Comparison of ENCODE assay signal across 31 cellular contexts in genomic region chr2:200330351-200331120, GRCh38. TPM values are rescaled to one million over a fixed set of nuclear protein-coding genes. Genes with fewer than 3 reads are reported as not detected.
DNase-seq lines count a peak whose midpoint lies in the region; ATAC-seq, FAIRE-seq and TF ChIP-seq lines count a peak whose summit lies in the region.
"Had no signal": no experiment of that assay in that cellular context is flagged by ENCODE, and none has a peak within 500 bp of the region (broad histone marks: within the 10 kb centered on the region; RNA-seq: fewer than 3 reads in every experiment).

No MANE protein-coding gene starts in this region.

- H3K4me1 ChIP-seq in BLaER1 (peaks cover 11% of the 10 kb centered on the region; the same call in 1 of the 2 replicates), GM23248 (ENCODE audit: insufficient read depth) (peaks cover 15% of the 10 kb centered on the region), astrocyte (ENCODE audit: insufficient read depth, low read length) (no peaks in the 10 kb centered on the region), keratinocyte (ENCODE audit: control insufficient read depth, extremely low read depth, insufficient read depth, low read length) (peaks cover 2% of the 10 kb centered on the region)
- H3K4me1 ChIP-seq: foreskin keratinocyte, uterus had no signal

- H4K20me1 ChIP-seq in BLaER1 (no peaks in the 10 kb centered on the region), GM23248 (ENCODE audit: insufficient read depth) (no peaks in the 10 kb centered on the region; the same call in 1 of the 2 replicates), astrocyte (ENCODE audit: insufficient read depth, low read length) (peaks cover 29% of the 10 kb centered on the region), keratinocyte (ENCODE audit: control insufficient read depth, extremely low read depth, insufficient read depth, low read length) (peaks cover 2% of the 10 kb centered on the region)

- no peak overlapping the region for H3K9ac ChIP-seq in BLaER1
- no peak overlapping the region for H3K9ac ChIP-seq in GM23248
- no peak overlapping the region for H3K9ac ChIP-seq in astrocyte (ENCODE audit: low read length)
- H3K9ac ChIP-seq in keratinocyte (ENCODE audit: control insufficient read depth, extremely low read depth, insufficient read depth, low read length), result no peak overlapping the region
- H3K9ac ChIP-seq: parathyroid adenoma had no signal

- no peak overlapping the region for H3K4me3 ChIP-seq in BLaER1
- no peak overlapping the region for H3K4me3 ChIP-seq in GM23248
- no peak overlapping the region for H3K4me3 ChIP-seq in astrocyte (ENCODE audit: insufficient read depth, low read depth, low read length)
- H3K4me3 ChIP-seq in keratinocyte (ENCODE audit: control insufficient read depth in 2 of 3, extremely low read depth in 1 of 3, insufficient read depth in 2 of 3, low read depth in 1 of 3, low read length in 3 of 3), result no peak overlapping the region
- H3K4me3 ChIP-seq: esophagus muscularis mucosa, heart left ventricle, lung, uterus had no signal

- peaks cover 13% of the 10 kb centered on the region for H3K36me3 Mint-ChIP-seq in astrocyte (ENCODE audit: low read depth, unreplicated experiment)
- H3K36me3 Mint-ChIP-seq: CD8-positive, alpha-beta T cell had no signal

- H3K9me1 ChIP-seq in keratinocyte (ENCODE audit: control insufficient read depth, extremely low read depth, insufficient read depth, low read length), result peaks cover 2% of the 10 kb centered on the region

- H3K4me2 ChIP-seq in BLaER1 (peak overlapping the region; percentile 5; the same call in 1 of the 2 replicates), GM23248 (ENCODE audit: unreplicated experiment) (peak overlapping the region; percentile 60), astrocyte (ENCODE audit: low read length) (no peak overlapping the region), keratinocyte (ENCODE audit: control insufficient read depth, extremely low read depth, insufficient read depth, low read depth, low read length) (no peak overlapping the region)

- peaks cover 8% of the 10 kb centered on the region; the same call in 1 of the 2 replicates for H3F3A ChIP-seq in GM23248 (ENCODE audit: insufficient read depth)

- DNase-seq in GM23248, result no peak
- DNase-seq in astrocyte (ENCODE audit: low read depth), result no peak
- no peak for DNase-seq in keratinocyte (ENCODE audit: low read depth, low spot score)
- no peak for DNase-seq in ecto neural progenitor cell (ENCODE audit: low spot score)
- DNase-seq in activated naive CD4-positive, alpha-beta T cell treated with Interleukin-2 at 50 U/mL for 16 hours, result no peak
- DNase-seq in NCI-H1694 treated with DMSO at 0.1 percent for 48 hours (lab: John Stamatoyannopoulos, UW), result no peak
- DNase-seq: activated CD4-positive, alpha-beta T cell treated with anti-CD3 and anti-CD28 coated beads, Interleukin-2, amount 10 ng/mL, durations not matched to agents 7 days and 5 days; activated CD8-positive, alpha-beta memory T cell treated with anti-CD3 and anti-CD28 coated beads, Interleukin-2, amount 10 ng/mL, durations not matched to agents 7 days and 5 days; activated naive CD4-positive, alpha-beta T cell treated with anti-CD3 and anti-CD28 coated beads for 36 hours; activated T-cell treated with anti-CD3 and anti-CD28 coated beads, Interleukin-2, amount 50 U/mL, for 48 hours; AML-193; CD8-positive, alpha-beta T cell; cortex of kidney; endodermal cell; foreskin keratinocyte; Kasumi-1; MV-4-11; NCI-H1436 treated with DMSO at 0.1 percent for 48 hours; NCI-H510A; NK-92 treated with Interleukin-12 subunit alpha and Interleukin-12 subunit beta, amount 100 ng/mL, for 24 hours; SIG-M5; stimulated activated naive CD4-positive, alpha-beta T cell treated with Interleukin-2 at 50 U/mL for 16 hours; uterus had no signal

- no peak for TF ChIP-seq CTCF in astrocyte (IDR thresholded peaks at IDR 0.05; ENCODE audit: insufficient read depth, low read depth, low read length)
- TF ChIP-seq CTCF in keratinocyte (optimal IDR thresholded peaks at IDR 0.05 in 1 of 3, IDR thresholded peaks at IDR 0.05 in 1 of 3, conservative IDR thresholded peaks at IDR 0.05 in 1 of 3; ENCODE audit: extremely low read depth in 1 of 3, insufficient read depth in 2 of 3, low read length in 3 of 3), result no peak

- H3K4me1 Mint-ChIP-seq in astrocyte (ENCODE audit: low read depth, unreplicated experiment), result peaks cover 31% of the 10 kb centered on the region
- H3K4me1 Mint-ChIP-seq: activated CD4-positive, alpha-beta T cell treated with anti-CD3 and anti-CD28 coated beads, Interleukin-2, amount 10 ng/mL, durations not matched to agents 7 days and 5 days; activated CD8-positive, alpha-beta memory T cell treated with anti-CD3 and anti-CD28 coated beads, Interleukin-2, amount 10 ng/mL, durations not matched to agents 7 days and 5 days had no signal

- H3K27ac Mint-ChIP-seq in astrocyte (ENCODE audit: unreplicated experiment), result no peak overlapping the region
- H3K27ac Mint-ChIP-seq: activated CD4-positive, alpha-beta T cell treated with anti-CD3 and anti-CD28 coated beads, Interleukin-2, amount 10 ng/mL, durations not matched to agents 7 days and 5 days; activated CD8-positive, alpha-beta memory T cell treated with anti-CD3 and anti-CD28 coated beads, Interleukin-2, amount 10 ng/mL, durations not matched to agents 7 days and 5 days; activated naive CD4-positive, alpha-beta T cell treated with anti-CD3 and anti-CD28 coated beads for 36 hours; CD8-positive, alpha-beta T cell had no signal

- ATAC-seq in HG02852 (IDR thresholded peaks at IDR 0.05; ENCODE audit: unreplicated experiment), result no peak
- ATAC-seq: activated CD8-positive, alpha-beta memory T cell treated with anti-CD3 and anti-CD28 coated beads, Interleukin-2, amount 10 ng/mL, durations not matched to agents 7 days and 5 days; CD8-positive, alpha-beta T cell; foreskin keratinocyte had no signal

- no peaks in the 10 kb centered on the region for H3K27me3 ChIP-seq in BLaER1
- no peaks in the 10 kb centered on the region for H3K27me3 ChIP-seq in GM23248 (replicated peaks; ENCODE audit: insufficient read depth)
- no peaks in the 10 kb centered on the region for H3K27me3 ChIP-seq in astrocyte (ENCODE audit: insufficient read depth, low read length)
- H3K27me3 ChIP-seq in keratinocyte (ENCODE audit: control insufficient read depth, extremely low read depth, insufficient read depth, low read length), result no peaks in the 10 kb centered on the region
- H3K27me3 ChIP-seq: esophagus muscularis mucosa, foreskin keratinocyte, heart left ventricle, uterus had no signal

- H3K27ac ChIP-seq in BLaER1, result no peak overlapping the region
- 0 out of 2 replicates have a peak overlapping the region, but pooled peaks have one; percentile 13 for H3K27ac ChIP-seq in GM23248
- H3K27ac ChIP-seq in astrocyte (ENCODE audit: low read depth, low read length), result no peak overlapping the region
- H3K27ac ChIP-seq in keratinocyte (ENCODE audit: control insufficient read depth, insufficient read depth, low read length), result no peak overlapping the region
- H3K27ac ChIP-seq: esophagus muscularis mucosa, foreskin keratinocyte, parathyroid adenoma, uterus had no signal

- peaks cover 5% of the 10 kb centered on the region; the same call in 1 of the 2 replicates for H3K9me3 ChIP-seq in BLaER1
- H3K9me3 ChIP-seq in GM23248 (ENCODE audit: low read depth), result no peaks in the 10 kb centered on the region
- no peaks in the 10 kb centered on the region for H3K9me3 ChIP-seq in astrocyte (ENCODE audit: insufficient read depth, low read depth, low read length)
- no peaks in the 10 kb centered on the region for H3K9me3 ChIP-seq in keratinocyte (ENCODE audit: control insufficient read depth, low read depth, low read length)
- H3K9me3 ChIP-seq: esophagus muscularis mucosa, uterus had no signal

- H3K4me3 Mint-ChIP-seq in astrocyte (ENCODE audit: unreplicated experiment), result peak overlapping the region; percentile 21
- H3K4me3 Mint-ChIP-seq: activated CD4-positive, alpha-beta T cell treated with anti-CD3 and anti-CD28 coated beads, Interleukin-2, amount 10 ng/mL, durations not matched to agents 7 days and 5 days; activated CD8-positive, alpha-beta memory T cell treated with anti-CD3 and anti-CD28 coated beads, Interleukin-2, amount 10 ng/mL, durations not matched to agents 7 days and 5 days; activated naive CD4-positive, alpha-beta T cell treated with anti-CD3 and anti-CD28 coated beads for 36 hours; CD8-positive, alpha-beta T cell; endodermal cell; neural crest cell had no signal

- dilution Hi-C loops in keratinocyte (cut with MboI; ENCODE audit: extremely low pct_ligation_motif_present, low sequenced_read_pairs), result no loop called here

- H3K79me2 ChIP-seq in GM23248 (ENCODE audit: insufficient read depth) (peaks cover 94% of the 10 kb centered on the region), astrocyte (ENCODE audit: insufficient read depth, low read length) (peaks cover 84% of the 10 kb centered on the region), keratinocyte (ENCODE audit: control insufficient read depth, insufficient read depth, low read length) (peaks cover 56% of the 10 kb centered on the region)

- WGBS in GM23248 (ENCODE audit: low coverage in 1 of 2, low lambda C conversion rate in 2 of 2, missing lambda C conversion rate in 2 of 2), 2 experiments, result 47 to 50% methylated on average over 5 of the region's 5 CpGs

- no peaks in the 10 kb centered on the region for H3K27me3 Mint-ChIP-seq in astrocyte (ENCODE audit: low read depth, unreplicated experiment)
- H3K27me3 Mint-ChIP-seq: activated CD4-positive, alpha-beta T cell treated with anti-CD3 and anti-CD28 coated beads, Interleukin-2, amount 10 ng/mL, durations not matched to agents 7 days and 5 days; activated CD8-positive, alpha-beta memory T cell treated with anti-CD3 and anti-CD28 coated beads, Interleukin-2, amount 10 ng/mL, durations not matched to agents 7 days and 5 days had no signal

- H3K9me3 Mint-ChIP-seq in astrocyte (ENCODE audit: unreplicated experiment), result peaks cover 2% of the 10 kb centered on the region
- H3K9me3 Mint-ChIP-seq: activated CD4-positive, alpha-beta T cell treated with anti-CD3 and anti-CD28 coated beads, Interleukin-2, amount 10 ng/mL, durations not matched to agents 7 days and 5 days; activated naive CD4-positive, alpha-beta T cell treated with anti-CD3 and anti-CD28 coated beads for 36 hours; CD8-positive, alpha-beta T cell; neural crest cell had no signal

- peaks cover 11% of the 10 kb centered on the region; the same call in 1 of the 2 replicates for H3K36me3 ChIP-seq in BLaER1
- H3K36me3 ChIP-seq in GM23248 (ENCODE audit: low read depth), result peaks cover 13% of the 10 kb centered on the region; the same call in 1 of the 2 replicates
- H3K36me3 ChIP-seq in astrocyte (ENCODE audit: insufficient read depth, low read length), result peaks cover 10% of the 10 kb centered on the region
- H3K36me3 ChIP-seq in keratinocyte (ENCODE audit: control insufficient read depth in 2 of 2, extremely low read depth in 1 of 2, insufficient read depth in 2 of 2, low read length in 2 of 2), result peaks cover 3 to 7% of the 10 kb centered on the region in 2 experiments
- H3K36me3 ChIP-seq: esophagus muscularis mucosa, uterus had no signal

- in situ Hi-C loops in GM23248 (cut with MboI), result no loop called here

- no peaks in the 10 kb centered on the region for H3K9me2 ChIP-seq in GM23248 (ENCODE audit: insufficient read depth)

- FAIRE-seq in astrocyte (lab: Jason Lieb, UNC), result no peak
- peak; percentile 49 for FAIRE-seq in keratinocyte (lab: Jason Lieb, UNC)
- FAIRE-seq: A204.1 had no signal

- no peak overlapping the region for H2AFZ ChIP-seq in GM23248
- H2AFZ ChIP-seq in astrocyte (ENCODE audit: low read depth, low read length), result no peak overlapping the region
- H2AFZ ChIP-seq in keratinocyte (ENCODE audit: control insufficient read depth, low read length), result no peak overlapping the region
- H2AFZ ChIP-seq: parathyroid adenoma had no signal

RNA-seq across cellular contexts. Expression of gene SPATS2L, which starts 24.0 kb away (rescaled TPM):
- 103 and 128 TPM in 2 replicates for total RNA-seq in GM23248 (2014; rRNA removed; shearing (Covaris generic))
- 78.3 and 116 TPM in 2 replicates for polyA plus RNA-seq in GM23248 (2016; fragmentation: Nextera tagmentation; extraction: Ambion mirVana)
- 192 and 221 TPM in 2 replicates for total RNA-seq in astrocyte
- polyA plus RNA-seq in keratinocyte, result 80.2 to 125 TPM (median 95.3 TPM) in 3 replicates
- 164 TPM for polyA plus RNA-seq in keratinocyte (2011; ENCODE audit: low read depth)
- polyA plus RNA-seq in keratinocyte (2011; cell fraction: cytosol; rRNA removed), result 91.4 and 123 TPM in 2 replicates
- 58.8 and 65.8 TPM in 2 replicates for polyA plus RNA-seq in keratinocyte (2011; cell fraction: nucleus; rRNA removed)
- 66.1 and 86.1 TPM in 2 replicates for polyA plus RNA-seq in keratinocyte (2012; ENCODE audit: low replicate concordance)
- 28.6 to 83.5 TPM (median 82.7 TPM) in 3 replicates for polyA minus RNA-seq in keratinocyte
- 77.3 TPM for polyA minus RNA-seq in keratinocyte (2011; cell fraction: cytosol; rRNA and poly(A)+ RNA removed)
- 34.2 and 61.2 TPM in 2 replicates for polyA minus RNA-seq in keratinocyte (2011; cell fraction: nucleus; rRNA and poly(A)+ RNA removed)

Comparison
In these comparisons a context has a peak if more than half of its experiments do, and no peak if none do; other contexts are left out.
1. H3K4me2 ChIP-seq: peak in BLaER1 (single experiment) and GM23248 (single experiment); none in astrocyte (single experiment) and keratinocyte (single experiment).